ENCODE assay signal across 1 cellular context in the genomic region with DNA sequence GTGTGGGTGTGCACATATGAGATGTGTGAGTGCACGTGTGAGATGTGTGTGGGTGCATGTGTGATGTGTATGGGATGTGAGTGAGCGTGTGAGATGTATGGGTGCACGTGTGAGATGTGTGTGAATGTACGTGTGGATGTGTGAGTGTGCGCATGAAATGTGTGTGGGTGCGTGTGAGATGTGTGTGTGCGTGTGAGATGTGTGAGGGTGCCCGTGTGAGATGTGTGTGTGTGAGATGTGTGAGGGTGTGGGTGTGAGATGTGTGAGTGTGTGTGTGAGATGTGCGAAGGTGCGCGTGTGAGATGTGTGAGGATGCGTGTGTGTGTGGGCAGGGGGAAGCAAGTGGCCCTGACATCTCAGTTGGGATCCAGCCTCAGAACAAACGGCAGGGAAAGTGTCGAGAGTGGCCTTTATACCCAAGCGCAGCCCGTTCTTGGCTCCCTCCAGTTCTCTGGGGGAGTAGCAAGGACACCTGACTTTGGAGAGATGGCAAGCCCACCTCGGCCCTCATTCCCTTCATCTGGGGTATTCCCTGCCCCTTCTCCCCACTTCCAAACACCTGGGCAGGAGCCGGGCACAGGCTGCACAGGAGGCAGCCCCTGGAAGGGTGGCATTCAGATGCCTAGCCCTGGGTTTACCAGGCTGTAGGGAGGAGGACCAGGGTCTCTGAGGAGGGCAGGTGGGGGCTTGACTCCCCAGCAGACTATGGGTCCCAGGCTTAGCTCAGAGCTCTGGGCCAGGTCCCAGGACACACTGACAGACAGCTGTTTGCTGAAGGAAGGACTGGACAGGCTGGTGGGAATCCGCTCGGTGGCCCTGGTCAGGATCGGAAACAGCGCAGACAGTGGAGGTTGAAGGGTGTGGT.
TF ChIP-seq lines count a peak whose summit lies in the region.

No MANE protein-coding gene starts in this region.

TF ChIP-seq in HepG2, 621 proteins besides CTCF, POLR2A, EP300 and RAD21 (continued from another document):
- TF ChIP-seq ZNF274 (CRISPR knock-in tag; IDR thresholded peaks at IDR 0.05): 0 out of 2 replicates have a peak, but pooled peaks have one; percentile 4
